2 cellular contexts compared by ENCODE assay signal in the genomic region with DNA sequence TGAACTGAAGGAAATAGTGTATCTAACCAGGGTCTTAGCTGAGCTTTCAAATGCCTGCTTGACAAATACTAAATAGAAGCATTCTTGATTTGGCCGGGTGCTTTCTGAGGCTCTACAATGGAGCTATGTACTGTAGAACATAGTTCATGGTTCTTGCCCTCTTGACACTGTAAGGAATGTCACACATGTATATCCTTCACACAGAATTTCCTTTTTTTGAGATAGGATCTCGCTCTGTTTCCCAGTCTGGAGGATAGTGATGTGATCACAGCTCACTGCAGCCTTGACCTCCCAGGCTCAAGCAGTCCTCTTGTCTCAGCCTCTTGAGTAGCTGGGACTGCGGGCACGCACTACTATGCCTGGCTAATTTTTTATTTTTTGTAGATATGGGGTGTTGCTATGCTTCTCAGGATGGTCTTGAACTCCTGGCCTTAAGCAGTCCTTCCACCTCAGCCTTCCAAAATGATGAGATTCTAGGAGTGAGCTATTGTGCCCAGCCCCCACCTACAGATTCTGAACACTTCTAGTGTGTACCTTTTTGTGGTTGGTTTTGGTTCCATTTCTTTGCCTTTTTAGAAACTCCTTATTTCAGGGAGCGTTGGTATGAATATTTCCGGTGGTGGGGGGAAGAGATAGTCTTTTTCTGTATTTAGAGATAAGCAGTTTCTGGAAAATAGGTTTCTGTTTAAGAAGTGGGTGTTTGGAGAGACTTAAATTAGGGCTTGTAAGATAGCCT.
TF ChIP-seq lines count a peak whose summit lies in the region.

No MANE protein-coding gene starts in this region.

TF ChIP-seq in SK-N-SH, 30 proteins besides CTCF, POLR2A, EP300 and RAD21:
- TF ChIP-seq SIN3A (IDR thresholded peaks at IDR 0.05; ENCODE audit: borderline replicate concordance, low read depth, low read length), result no peak
- TF ChIP-seq, protein P1, sequence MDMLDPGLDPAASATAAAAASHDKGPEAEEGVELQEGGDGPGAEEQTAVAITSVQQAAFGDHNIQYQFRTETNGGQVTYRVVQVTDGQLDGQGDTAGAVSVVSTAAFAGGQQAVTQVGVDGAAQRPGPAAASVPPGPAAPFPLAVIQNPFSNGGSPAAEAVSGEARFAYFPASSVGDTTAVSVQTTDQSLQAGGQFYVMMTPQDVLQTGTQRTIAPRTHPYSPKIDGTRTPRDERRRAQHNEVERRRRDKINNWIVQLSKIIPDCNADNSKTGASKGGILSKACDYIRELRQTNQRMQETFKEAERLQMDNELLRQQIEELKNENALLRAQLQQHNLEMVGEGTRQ (IDR thresholded peaks at IDR 0.05; ENCODE audit: borderline replicate concordance, low read depth, low read length), result no peak
- TF ChIP-seq TAF1 (IDR thresholded peaks at IDR 0.05; ENCODE audit: borderline replicate concordance, low read depth, low read length), result no peak
- no peak for TF ChIP-seq MEF2A (IDR thresholded peaks at IDR 0.05; ENCODE audit: borderline replicate concordance, low read depth)
- TF ChIP-seq EZH2phosphoT487 (IDR thresholded peaks at IDR 0.05; ENCODE audit: borderline replicate concordance, low read depth), result no peak
TF ChIP-seq in SK-N-SH: peak in this region for 0.

TF ChIP-seq in SK-N-SH treated with all-trans-retinoic acid at 6 μM for 48 hours, 23 proteins besides CTCF, POLR2A, EP300 and RAD21:
- TF ChIP-seq, protein P2, sequence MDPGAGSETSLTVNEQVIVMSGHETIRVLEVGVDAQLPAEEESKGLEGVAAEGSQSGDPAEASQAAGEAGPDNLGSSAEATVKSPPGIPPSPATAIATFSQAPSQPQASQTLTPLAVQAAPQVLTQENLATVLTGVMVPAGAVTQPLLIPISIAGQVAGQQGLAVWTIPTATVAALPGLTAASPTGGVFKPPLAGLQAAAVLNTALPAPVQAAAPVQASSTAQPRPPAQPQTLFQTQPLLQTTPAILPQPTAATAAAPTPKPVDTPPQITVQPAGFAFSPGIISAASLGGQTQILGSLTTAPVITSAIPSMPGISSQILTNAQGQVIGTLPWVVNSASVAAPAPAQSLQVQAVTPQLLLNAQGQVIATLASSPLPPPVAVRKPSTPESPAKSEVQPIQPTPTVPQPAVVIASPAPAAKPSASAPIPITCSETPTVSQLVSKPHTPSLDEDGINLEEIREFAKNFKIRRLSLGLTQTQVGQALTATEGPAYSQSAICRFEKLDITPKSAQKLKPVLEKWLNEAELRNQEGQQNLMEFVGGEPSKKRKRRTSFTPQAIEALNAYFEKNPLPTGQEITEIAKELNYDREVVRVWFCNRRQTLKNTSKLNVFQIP (CRISPR knock-in tag; IDR thresholded peaks at IDR 0.05; ENCODE audit: borderline replicate concordance, low read depth), result no peak
- TF ChIP-seq GLIS3 (CRISPR knock-in tag; IDR thresholded peaks at IDR 0.05) (no peak), ZFP30 (CRISPR knock-in tag; IDR thresholded peaks at IDR 0.05) (no peak), ZNF8 (CRISPR knock-in tag; IDR thresholded peaks at IDR 0.05) (no peak), BACH2 (CRISPR knock-in tag; IDR thresholded peaks at IDR 0.05; ENCODE audit: borderline replicate concordance) (no peak), CSDC2 (CRISPR knock-in tag; IDR thresholded peaks at IDR 0.05) (no peak), ZFP3 (CRISPR knock-in tag; IDR thresholded peaks at IDR 0.05) (no peak), ISL1 (CRISPR knock-in tag; IDR thresholded peaks at IDR 0.05) (no peak), OSR1 (CRISPR knock-in tag; IDR thresholded peaks at IDR 0.05) (no peak), RARB (CRISPR knock-in tag; IDR thresholded peaks at IDR 0.05) (no peak), SNAI2 (CRISPR knock-in tag; IDR thresholded peaks at IDR 0.05) (no peak), ESRRG (CRISPR knock-in tag; IDR thresholded peaks at IDR 0.05) (no peak)
- TF ChIP-seq, protein P3, sequence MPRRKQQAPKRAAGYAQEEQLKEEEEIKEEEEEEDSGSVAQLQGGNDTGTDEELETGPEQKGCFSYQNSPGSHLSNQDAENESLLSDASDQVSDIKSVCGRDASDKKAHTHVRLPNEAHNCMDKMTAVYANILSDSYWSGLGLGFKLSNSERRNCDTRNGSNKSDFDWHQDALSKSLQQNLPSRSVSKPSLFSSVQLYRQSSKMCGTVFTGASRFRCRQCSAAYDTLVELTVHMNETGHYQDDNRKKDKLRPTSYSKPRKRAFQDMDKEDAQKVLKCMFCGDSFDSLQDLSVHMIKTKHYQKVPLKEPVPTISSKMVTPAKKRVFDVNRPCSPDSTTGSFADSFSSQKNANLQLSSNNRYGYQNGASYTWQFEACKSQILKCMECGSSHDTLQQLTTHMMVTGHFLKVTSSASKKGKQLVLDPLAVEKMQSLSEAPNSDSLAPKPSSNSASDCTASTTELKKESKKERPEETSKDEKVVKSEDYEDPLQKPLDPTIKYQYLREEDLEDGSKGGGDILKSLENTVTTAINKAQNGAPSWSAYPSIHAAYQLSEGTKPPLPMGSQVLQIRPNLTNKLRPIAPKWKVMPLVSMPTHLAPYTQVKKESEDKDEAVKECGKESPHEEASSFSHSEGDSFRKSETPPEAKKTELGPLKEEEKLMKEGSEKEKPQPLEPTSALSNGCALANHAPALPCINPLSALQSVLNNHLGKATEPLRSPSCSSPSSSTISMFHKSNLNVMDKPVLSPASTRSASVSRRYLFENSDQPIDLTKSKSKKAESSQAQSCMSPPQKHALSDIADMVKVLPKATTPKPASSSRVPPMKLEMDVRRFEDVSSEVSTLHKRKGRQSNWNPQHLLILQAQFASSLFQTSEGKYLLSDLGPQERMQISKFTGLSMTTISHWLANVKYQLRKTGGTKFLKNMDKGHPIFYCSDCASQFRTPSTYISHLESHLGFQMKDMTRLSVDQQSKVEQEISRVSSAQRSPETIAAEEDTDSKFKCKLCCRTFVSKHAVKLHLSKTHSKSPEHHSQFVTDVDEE (CRISPR knock-in tag; IDR thresholded peaks at IDR 0.05), result no peak
- TF ChIP-seq, protein P4, sequence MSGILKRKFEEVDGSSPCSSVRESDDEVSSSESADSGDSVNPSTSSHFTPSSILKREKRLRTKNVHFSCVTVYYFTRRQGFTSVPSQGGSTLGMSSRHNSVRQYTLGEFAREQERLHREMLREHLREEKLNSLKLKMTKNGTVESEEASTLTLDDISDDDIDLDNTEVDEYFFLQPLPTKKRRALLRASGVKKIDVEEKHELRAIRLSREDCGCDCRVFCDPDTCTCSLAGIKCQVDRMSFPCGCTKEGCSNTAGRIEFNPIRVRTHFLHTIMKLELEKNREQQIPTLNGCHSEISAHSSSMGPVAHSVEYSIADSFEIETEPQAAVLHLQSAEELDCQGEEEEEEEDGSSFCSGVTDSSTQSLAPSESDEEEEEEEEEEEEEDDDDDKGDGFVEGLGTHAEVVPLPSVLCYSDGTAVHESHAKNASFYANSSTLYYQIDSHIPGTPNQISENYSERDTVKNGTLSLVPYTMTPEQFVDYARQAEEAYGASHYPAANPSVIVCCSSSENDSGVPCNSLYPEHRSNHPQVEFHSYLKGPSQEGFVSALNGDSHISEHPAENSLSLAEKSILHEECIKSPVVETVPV (CRISPR knock-in tag; IDR thresholded peaks at IDR 0.05), result no peak
- TF ChIP-seq, protein P5, sequence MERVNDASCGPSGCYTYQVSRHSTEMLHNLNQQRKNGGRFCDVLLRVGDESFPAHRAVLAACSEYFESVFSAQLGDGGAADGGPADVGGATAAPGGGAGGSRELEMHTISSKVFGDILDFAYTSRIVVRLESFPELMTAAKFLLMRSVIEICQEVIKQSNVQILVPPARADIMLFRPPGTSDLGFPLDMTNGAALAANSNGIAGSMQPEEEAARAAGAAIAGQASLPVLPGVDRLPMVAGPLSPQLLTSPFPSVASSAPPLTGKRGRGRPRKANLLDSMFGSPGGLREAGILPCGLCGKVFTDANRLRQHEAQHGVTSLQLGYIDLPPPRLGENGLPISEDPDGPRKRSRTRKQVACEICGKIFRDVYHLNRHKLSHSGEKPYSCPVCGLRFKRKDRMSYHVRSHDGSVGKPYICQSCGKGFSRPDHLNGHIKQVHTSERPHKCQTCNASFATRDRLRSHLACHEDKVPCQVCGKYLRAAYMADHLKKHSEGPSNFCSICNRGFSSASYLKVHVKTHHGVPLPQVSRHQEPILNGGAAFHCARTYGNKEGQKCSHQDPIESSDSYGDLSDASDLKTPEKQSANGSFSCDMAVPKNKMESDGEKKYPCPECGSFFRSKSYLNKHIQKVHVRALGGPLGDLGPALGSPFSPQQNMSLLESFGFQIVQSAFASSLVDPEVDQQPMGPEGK (CRISPR knock-in tag; IDR thresholded peaks at IDR 0.05; ENCODE audit: borderline replicate concordance), result no peak
TF ChIP-seq in SK-N-SH treated with all-trans-retinoic acid at 6 μM for 48 hours: peak in this region for 0.
